ENCODE assay signal across 18 cellular contexts in the genomic region with DNA sequence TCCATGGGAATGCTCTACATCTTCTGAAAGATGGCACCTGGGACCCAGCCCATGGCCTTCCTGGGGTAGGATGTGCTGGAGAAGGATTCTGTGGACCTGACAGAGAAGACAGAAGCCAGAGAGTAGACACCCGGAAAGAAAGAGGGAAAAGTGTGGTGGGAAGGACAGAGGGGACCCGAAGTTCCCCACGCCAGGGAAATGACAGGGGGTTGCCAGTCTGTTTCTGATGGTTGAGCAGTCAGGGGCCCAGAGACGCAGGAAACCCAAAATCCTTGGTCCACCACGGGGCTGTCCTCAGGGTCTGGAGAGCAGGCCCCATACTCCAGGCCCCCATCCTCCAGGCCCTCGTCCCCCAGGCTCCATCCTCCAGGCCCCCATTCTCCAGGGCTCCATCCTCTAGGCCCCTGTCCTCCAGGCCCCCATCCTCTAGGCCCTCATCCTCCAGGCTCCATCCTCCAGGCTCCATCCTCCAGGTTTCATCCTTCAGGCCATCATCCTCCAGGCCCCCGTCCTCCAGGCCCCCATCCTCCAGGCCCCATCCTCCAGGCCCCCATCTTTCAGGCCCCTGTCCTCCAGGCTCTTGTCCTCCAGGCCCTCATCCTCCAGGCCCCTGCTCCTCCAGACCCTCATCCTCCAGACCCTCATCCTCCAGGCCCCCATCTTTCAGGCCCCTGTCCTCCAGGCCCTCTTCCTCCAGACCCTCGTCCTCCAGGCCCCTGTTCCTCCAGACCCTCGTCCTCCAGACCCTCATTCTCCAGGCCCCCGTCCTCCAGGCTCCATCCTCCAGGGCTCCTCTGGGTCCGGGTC. TPM values are rescaled to one million over a fixed set of nuclear protein-coding genes. Genes with fewer than 3 reads are reported as not detected.
DNase-seq lines count a peak whose midpoint lies in the region; ATAC-seq, FAIRE-seq and TF ChIP-seq lines count a peak whose summit lies in the region.
"Had no signal": no experiment of that assay in that cellular context is flagged by ENCODE, and none has a peak within 500 bp of the region (broad histone marks: within the 10 kb centered on the region; RNA-seq: fewer than 3 reads in every experiment).

No MANE protein-coding gene starts in this region.

- H3K4me3 ChIP-seq in Caco-2 (ENCODE audit: low read depth, low read length) (no peak overlapping the region), kidney (ENCODE audit: low read length in 2 of 2) (no peak overlapping the region)

- no TSS peak for BruUV-seq in Caco-2 (replicated peaks; lab: Mats Ljungman, UMichigan)

- no peaks in the 10 kb centered on the region; the same call in 1 of the 2 replicates for H3K36me3 ChIP-seq in Caco-2 (ENCODE audit: control insufficient read depth, insufficient read depth, low read length)
- no peaks in the 10 kb centered on the region for H3K36me3 ChIP-seq in kidney (ENCODE audit: control insufficient read depth in 1 of 2, insufficient read depth in 2 of 2, low read length in 2 of 2)

- no peak for FAIRE-seq in kidney (lab: Jason Lieb, UNC)
- FAIRE-seq: RCC 7860 had no signal

- peaks cover 15% of the 10 kb centered on the region for H3K9me3 Mint-ChIP-seq in activated CD4-positive, alpha-beta T cell treated with anti-CD3 and anti-CD28 coated beads for 36 hours (ENCODE audit: low read depth)
- H3K9me3 Mint-ChIP-seq in Caco-2 (ENCODE audit: unreplicated experiment) (peaks cover 11% of the 10 kb centered on the region), nephron progenitor cell (peaks cover 38% of the 10 kb centered on the region)
- peaks cover 8% of the 10 kb centered on the region for H3K9me3 Mint-ChIP-seq in stimulated activated effector memory CD8-positive, alpha-beta T cell treated with anti-CD3 and anti-CD28 coated beads, Interleukin-12 subunit alpha, Interleukin-12 subunit beta, amount 100 ng/mL, for 72 hours

- no peaks in the 10 kb centered on the region for H3K27me3 Mint-ChIP-seq in activated CD4-positive, alpha-beta T cell treated with anti-CD3 and anti-CD28 coated beads for 36 hours
- H3K27me3 Mint-ChIP-seq in Caco-2 (ENCODE audit: insufficient read depth, unreplicated experiment) (no peaks in the 10 kb centered on the region), nephron progenitor cell (ENCODE audit: low read depth, poor library complexity) (peaks cover 16% of the 10 kb centered on the region)

- no peaks in the 10 kb centered on the region for H3K4me1 Mint-ChIP-seq in activated CD4-positive, alpha-beta T cell treated with anti-CD3 and anti-CD28 coated beads for 36 hours
- H3K4me1 Mint-ChIP-seq in Caco-2 (ENCODE audit: low read depth, unreplicated experiment) (peaks cover 11% of the 10 kb centered on the region), nephron progenitor cell (peaks cover 29% of the 10 kb centered on the region)
- peaks cover 6% of the 10 kb centered on the region for H3K4me1 Mint-ChIP-seq in stimulated activated effector memory CD8-positive, alpha-beta T cell treated with anti-CD3 and anti-CD28 coated beads, Interleukin-12 subunit alpha, Interleukin-12 subunit beta, amount 100 ng/mL, for 72 hours

- no peak overlapping the region for H3K9ac ChIP-seq in kidney (ENCODE audit: low read length in 2 of 2)

- POLR2A ChIA-PET in activated CD4-positive, alpha-beta T cell treated with anti-CD3 and anti-CD28 coated beads for 36 hours (lab: Charles Lee) = no interaction called here
- POLR2A ChIA-PET in Caco-2 (lab: Charles Lee) = no interaction called here

- no peak overlapping the region for H3K27ac ChIP-seq in kidney (ENCODE audit: low read depth in 2 of 2, low read length in 2 of 2)
- H3K27ac ChIP-seq: C4-2B had no signal

- TF ChIP-seq CTCF in Caco-2 (IDR thresholded peaks at IDR 0.05; ENCODE audit: insufficient read depth in 1 of 2, low read depth in 1 of 2, low read length in 1 of 2, severe bottlenecking in 1 of 2, unreplicated experiment in 1 of 2) (no peak), kidney (IDR thresholded peaks at IDR 0.05; ENCODE audit: borderline replicate concordance, extremely low read depth, insufficient read depth) (no peak), GM20000 (IDR thresholded peaks at IDR 0.05; ENCODE audit: extremely low read depth, missing control alignments) (no peak), nephron progenitor cell (IDR thresholded peaks at IDR 0.05) (no peak)

- intact Hi-C loops in activated CD4-positive, alpha-beta T cell treated with anti-CD3 and anti-CD28 coated beads for 36 hours (cut with DNase I, micrococcal nuclease) = no loop called here
- intact Hi-C loops in Caco-2 (cut with micrococcal nuclease; ENCODE audit: unreplicated experiment) = no loop called here
- intact Hi-C loops in kidney (cut with DNase I) = no loop called here

- H3K9me3 ChIP-seq in Caco-2 = no peaks in the 10 kb centered on the region
- H3K9me3 ChIP-seq in kidney (ENCODE audit: control insufficient read depth in 1 of 2, low read length in 2 of 2) = peaks cover 0 to 7% of the 10 kb centered on the region in 2 donors

- no peak overlapping the region for H3K4me3 Mint-ChIP-seq in activated CD4-positive, alpha-beta T cell treated with anti-CD3 and anti-CD28 coated beads for 36 hours
- no peak overlapping the region for H3K4me3 Mint-ChIP-seq in Caco-2 (ENCODE audit: unreplicated experiment)
- H3K4me3 Mint-ChIP-seq in stimulated activated effector memory CD8-positive, alpha-beta T cell treated with anti-CD3 and anti-CD28 coated beads, Interleukin-12 subunit alpha, Interleukin-12 subunit beta, amount 100 ng/mL, for 72 hours = no peak overlapping the region
- H3K4me3 Mint-ChIP-seq in nephron progenitor cell = no peak overlapping the region

- CTCF ChIA-PET in activated CD4-positive, alpha-beta T cell treated with anti-CD3 and anti-CD28 coated beads for 36 hours (lab: Charles Lee) = interaction anchor here (0.6 to 1.0 kb wide), 2 partner anchors 92 to 172 kb away, joined by 3 read pairs; no protein-coding TSS in a partner anchor
- CTCF ChIA-PET in Caco-2 (lab: Charles Lee) = no interaction called here

- H3K4me1 ChIP-seq in Caco-2 (peaks cover 12% of the 10 kb centered on the region), kidney (ENCODE audit: control insufficient read depth in 1 of 2, insufficient read depth in 1 of 2, low read depth in 1 of 2, low read length in 2 of 2) (peaks cover 0 to 2% of the 10 kb centered on the region in 2 donors)

- H3K27ac Mint-ChIP-seq in activated CD4-positive, alpha-beta T cell treated with anti-CD3 and anti-CD28 coated beads for 36 hours = peak overlapping the region; percentile 6
- H3K27ac Mint-ChIP-seq in Caco-2 (ENCODE audit: unreplicated experiment) (peak overlapping the region; percentile 34), nephron progenitor cell (no peak overlapping the region)
- peak overlapping the region; percentile 80 for H3K27ac Mint-ChIP-seq in stimulated activated effector memory CD8-positive, alpha-beta T cell treated with anti-CD3 and anti-CD28 coated beads, Interleukin-12 subunit alpha, Interleukin-12 subunit beta, amount 100 ng/mL, for 72 hours

- H3K27me3 ChIP-seq in Caco-2 (replicated peaks; ENCODE audit: control insufficient read depth, insufficient read depth, low read length) = no peaks in the 10 kb centered on the region

- no peak for ATAC-seq in activated CD4-positive, alpha-beta T cell treated with anti-CD3 and anti-CD28 coated beads for 36 hours
- ATAC-seq in stimulated activated effector memory CD8-positive, alpha-beta T cell treated with anti-CD3 and anti-CD28 coated beads, Interleukin-12 subunit alpha, Interleukin-12 subunit beta, amount 100 ng/mL, for 72 hours = no peak

- no peak for DNase-seq in activated CD4-positive, alpha-beta T cell treated with anti-CD3 and anti-CD28 coated beads for 36 hours
- no peak for DNase-seq in activated CD4-positive, alpha-beta T cell treated with anti-CD3 and anti-CD28 coated beads for 4 hours
- DNase-seq in Caco-2 = peak in 1 of 2 experiments; percentile 13
- peak; percentile 37 for DNase-seq in kidney
- no peak for DNase-seq in stimulated activated effector memory CD8-positive, alpha-beta T cell treated with anti-CD3 and anti-CD28 coated beads, Interleukin-12 subunit alpha, Interleukin-12 subunit beta, amount 100 ng/mL, for 72 hours (ENCODE audit: low spot score in 2 of 2)
- DNase-seq in NCI-H1694 treated with DMSO at 0.1 percent for 48 hours (lab: John Stamatoyannopoulos, UW) = no peak
- no peak for DNase-seq in GM20000 (ENCODE audit: low spot score)
- DNase-seq in nephron progenitor cell = no peak
- DNase-seq: 8988T, H7, Kasumi-1, NCI-H1105 treated with DMSO at 0.1 percent for 48 hours, NCI-H2029, NCI-H2171 treated with DMSO at 0.1 percent for 48 hours, NCI-H510A, NCI-H82 had no signal

- H3K36me3 Mint-ChIP-seq in activated CD4-positive, alpha-beta T cell treated with anti-CD3 and anti-CD28 coated beads for 36 hours (ENCODE audit: low read depth) = no peaks in the 10 kb centered on the region
- H3K36me3 Mint-ChIP-seq in Caco-2 (ENCODE audit: insufficient read depth, unreplicated experiment) (no peaks in the 10 kb centered on the region), nephron progenitor cell (ENCODE audit: low read depth) (no peaks in the 10 kb centered on the region)
- H3K36me3 Mint-ChIP-seq in stimulated activated effector memory CD8-positive, alpha-beta T cell treated with anti-CD3 and anti-CD28 coated beads, Interleukin-12 subunit alpha, Interleukin-12 subunit beta, amount 100 ng/mL, for 72 hours = no peaks in the 10 kb centered on the region

RNA-seq across cellular contexts. Expression of gene TFF2, which starts 1.0 kb away (rescaled TPM):
- not detected for total RNA-seq in activated CD4-positive, alpha-beta T cell treated with anti-CD3 and anti-CD28 coated beads for 36 hours
- total RNA-seq in Caco-2 (2022) (1.2 and 3.4 TPM in 2 replicates), kidney (not detected)
- polyA plus RNA-seq in kidney (ENCODE audit: insufficient read depth, low read depth, low replicate concordance) = not detected
- total RNA-seq: H7 had no signal

RNA-seq across cellular contexts. Expression of gene TFF1, which starts 14.5 kb away (rescaled TPM):
- total RNA-seq in activated CD4-positive, alpha-beta T cell treated with anti-CD3 and anti-CD28 coated beads for 36 hours = not detected
- total RNA-seq in Caco-2 (2022) (9.8 and 26.3 TPM in 2 replicates), kidney (not detected)
- polyA plus RNA-seq in kidney (ENCODE audit: insufficient read depth, low read depth, low replicate concordance) = not detected
- total RNA-seq: H7 had no signal

RNA-seq across cellular contexts. Expression of gene TFF3, which starts 36.6 kb away (rescaled TPM):
- total RNA-seq in activated CD4-positive, alpha-beta T cell treated with anti-CD3 and anti-CD28 coated beads for 36 hours = not detected
- total RNA-seq in Caco-2 (2022) (65.8 and 119 TPM in 2 replicates), kidney (22.4 TPM)
- polyA plus RNA-seq in kidney (ENCODE audit: insufficient read depth, low read depth, low replicate concordance) = 10.0 TPM

RNA-seq across cellular contexts. Expression of gene TMPRSS3, which starts 44.0 kb away (rescaled TPM):
- total RNA-seq in activated CD4-positive, alpha-beta T cell treated with anti-CD3 and anti-CD28 coated beads for 36 hours = 100 to 1,000 TPM in 1 of 2 experiments, 10 to 100 TPM in 1; 99.1 to 113 TPM
- total RNA-seq in Caco-2 (2022) = not detected in 2 replicates
- 15.4 TPM for total RNA-seq in kidney
- polyA plus RNA-seq in kidney (ENCODE audit: insufficient read depth, low read depth, low replicate concordance) = 3.0 TPM
- total RNA-seq: H7 had no signal

RNA-seq across cellular contexts. Expression of gene UBASH3A, which starts 51.9 kb away (rescaled TPM):
- 10 to 100 TPM; 37.3 to 39.0 TPM for total RNA-seq in activated CD4-positive, alpha-beta T cell treated with anti-CD3 and anti-CD28 coated beads for 36 hours
- total RNA-seq in Caco-2 (2022) (not detected in 2 replicates), kidney (2.7 TPM)
- not detected for polyA plus RNA-seq in kidney (ENCODE audit: insufficient read depth, low read depth, low replicate concordance)
- total RNA-seq: H7 had no signal

Comparison
In these comparisons a context has a peak if more than half of its experiments do, and no peak if none do; other contexts are left out.
1. RNA of gene TFF3, which starts 36.6 kb away (total RNA-seq): 65.8 to 119 TPM in Caco-2 and 22.4 TPM in kidney (single experiment); not detected in activated CD4-positive, alpha-beta T cell treated with anti-CD3 and anti-CD28 coated beads for 36 hours; every median in the first group is over 10 times any median in the second.